ENCODE assay signal across 15 cellular contexts in genomic region chr12:1289371-1290155, GRCh38.
DNase-seq lines count a peak whose midpoint lies in the region; ATAC-seq and TF ChIP-seq lines count a peak whose summit lies in the region.
"Had no signal": no experiment of that assay in that cellular context is flagged by ENCODE, and none has a peak within 500 bp of the region (broad histone marks: within the 10 kb centered on the region; RNA-seq: fewer than 3 reads in every experiment).

No MANE protein-coding gene starts in this region.

- intact Hi-C loops in activated CD8-positive, alpha-beta T cell treated with anti-CD3 and anti-CD28 coated beads for 36 hours (cut with micrococcal nuclease), result no loop called here

- peak; percentile 55 for DNase-seq in CD1c-positive myeloid dendritic cell (ENCODE audit: extremely low spot score)
- DNase-seq in NOMO-1 treated with DMSO at 0.1 percent for 48 hours (lab: John Stamatoyannopoulos, UW; ENCODE audit: unreplicated experiment), result peak; percentile 68
- DNase-seq in fibroblast of the aortic adventitia (ENCODE audit: low read depth), result peak; percentile 17
- peak; percentile 18 for DNase-seq in midbrain (lab: John Stamatoyannopoulos, UW)
- no peak for DNase-seq in activated CD8-positive, alpha-beta T cell treated with anti-CD3 and anti-CD28 coated beads for 36 hours
- DNase-seq in stimulated activated naive B cell treated with anti-CD40 and anti-IgM and Interleukin-4, amounts not matched to agents 10 μg/mL and 1 μg/mL and 100 μg/mL, for 72 hours, result no peak
- DNase-seq in cerebellar nuclear complex (lab: John Stamatoyannopoulos, UW), result no peak
- DNase-seq: amygdala, DMS 273 treated with DMSO at 0.1 percent for 48 hours, kidney, NCI-H1417, PC-3, stomach had no signal

- no peaks in the 10 kb centered on the region for H3K27me3 Mint-ChIP-seq in activated CD8-positive, alpha-beta T cell treated with anti-CD3 and anti-CD28 coated beads for 36 hours
- H3K27me3 Mint-ChIP-seq in stimulated activated naive B cell treated with anti-CD40 and anti-IgM and Interleukin-4, amounts not matched to agents 10 μg/mL and 1 μg/mL and 100 μg/mL, for 72 hours, result no peaks in the 10 kb centered on the region

- TF ChIP-seq CTCF in fibroblast of the aortic adventitia (IDR thresholded peaks at IDR 0.05; ENCODE audit: insufficient read depth, low read length), result no peak
- no peak for TF ChIP-seq CTCF in activated CD8-positive, alpha-beta T cell treated with anti-CD3 and anti-CD28 coated beads for 36 hours (IDR thresholded peaks at IDR 0.05)

- H3K4me3 ChIP-seq in fibroblast of the aortic adventitia (ENCODE audit: low read depth, low read length), result no peak overlapping the region
- H3K4me3 ChIP-seq: stomach had no signal

- no peaks in the 10 kb centered on the region for H3K9me3 Mint-ChIP-seq in activated CD8-positive, alpha-beta T cell treated with anti-CD3 and anti-CD28 coated beads for 36 hours
- H3K9me3 Mint-ChIP-seq in stimulated activated naive B cell treated with anti-CD40 and anti-IgM and Interleukin-4, amounts not matched to agents 10 μg/mL and 1 μg/mL and 100 μg/mL, for 72 hours, result no peaks in the 10 kb centered on the region

- H3K4me3 Mint-ChIP-seq in activated CD8-positive, alpha-beta T cell treated with anti-CD3 and anti-CD28 coated beads for 36 hours, result no peak overlapping the region
- H3K4me3 Mint-ChIP-seq in stimulated activated naive B cell treated with anti-CD40 and anti-IgM and Interleukin-4, amounts not matched to agents 10 μg/mL and 1 μg/mL and 100 μg/mL, for 72 hours, result no peak overlapping the region

- H3K27ac Mint-ChIP-seq in activated CD8-positive, alpha-beta T cell treated with anti-CD3 and anti-CD28 coated beads for 36 hours, result no peak overlapping the region
- no peak overlapping the region for H3K27ac Mint-ChIP-seq in stimulated activated naive B cell treated with anti-CD40 and anti-IgM and Interleukin-4, amounts not matched to agents 10 μg/mL and 1 μg/mL and 100 μg/mL, for 72 hours

- ATAC-seq in activated CD8-positive, alpha-beta T cell treated with anti-CD3 and anti-CD28 coated beads for 36 hours, result no peak
- no peak for ATAC-seq in HG03135 (IDR thresholded peaks at IDR 0.05; ENCODE audit: unreplicated experiment)
- no peak for ATAC-seq in stimulated activated naive B cell treated with anti-CD40 and anti-IgM and Interleukin-4, amounts not matched to agents 10 μg/mL and 1 μg/mL and 100 μg/mL, for 72 hours (replicated peaks)
- ATAC-seq: PC-3, SK-N-SH treated with all-trans-retinoic acid at 6 μM for 48 hours had no signal

- H3K4me1 Mint-ChIP-seq in activated CD8-positive, alpha-beta T cell treated with anti-CD3 and anti-CD28 coated beads for 36 hours (ENCODE audit: low read depth), result peaks cover under 1% of the 10 kb centered on the region
- H3K4me1 Mint-ChIP-seq in stimulated activated naive B cell treated with anti-CD40 and anti-IgM and Interleukin-4, amounts not matched to agents 10 μg/mL and 1 μg/mL and 100 μg/mL, for 72 hours, result peaks cover 3 to 6% of the 10 kb centered on the region in 2 donors

- POLR2A ChIA-PET in activated CD8-positive, alpha-beta T cell treated with anti-CD3 and anti-CD28 coated beads for 36 hours (lab: Charles Lee), result interaction anchor here (0.6 kb wide), 1 partner anchor 84 kb away, joined by 4 read pairs; no protein-coding TSS in a partner anchor

- peaks cover 4% of the 10 kb centered on the region for H3K36me3 Mint-ChIP-seq in activated CD8-positive, alpha-beta T cell treated with anti-CD3 and anti-CD28 coated beads for 36 hours (ENCODE audit: low read depth)
- peaks cover 25 to 32% of the 10 kb centered on the region in 2 donors for H3K36me3 Mint-ChIP-seq in stimulated activated naive B cell treated with anti-CD40 and anti-IgM and Interleukin-4, amounts not matched to agents 10 μg/mL and 1 μg/mL and 100 μg/mL, for 72 hours

- CTCF ChIA-PET in activated CD8-positive, alpha-beta T cell treated with anti-CD3 and anti-CD28 coated beads for 36 hours (lab: Charles Lee), result no interaction called here

Comparison
In these comparisons a context has a peak if more than half of its experiments do, and no peak if none do; other contexts are left out.
1. DNase-seq: peak in CD1c-positive myeloid dendritic cell (single experiment), NOMO-1 treated with DMSO at 0.1 percent for 48 hours (single experiment), fibroblast of the aortic adventitia (single experiment) and midbrain (single experiment); none in activated CD8-positive, alpha-beta T cell treated with anti-CD3 and anti-CD28 coated beads for 36 hours (single experiment), stimulated activated naive B cell treated with anti-CD40 and anti-IgM and Interleukin-4, amounts not matched to agents 10 μg/mL and 1 μg/mL and 100 μg/mL, for 72 hours (single experiment) and cerebellar nuclear complex (0 of 2).